ENCODE assay signal across 11 cellular contexts in the genomic region with DNA sequence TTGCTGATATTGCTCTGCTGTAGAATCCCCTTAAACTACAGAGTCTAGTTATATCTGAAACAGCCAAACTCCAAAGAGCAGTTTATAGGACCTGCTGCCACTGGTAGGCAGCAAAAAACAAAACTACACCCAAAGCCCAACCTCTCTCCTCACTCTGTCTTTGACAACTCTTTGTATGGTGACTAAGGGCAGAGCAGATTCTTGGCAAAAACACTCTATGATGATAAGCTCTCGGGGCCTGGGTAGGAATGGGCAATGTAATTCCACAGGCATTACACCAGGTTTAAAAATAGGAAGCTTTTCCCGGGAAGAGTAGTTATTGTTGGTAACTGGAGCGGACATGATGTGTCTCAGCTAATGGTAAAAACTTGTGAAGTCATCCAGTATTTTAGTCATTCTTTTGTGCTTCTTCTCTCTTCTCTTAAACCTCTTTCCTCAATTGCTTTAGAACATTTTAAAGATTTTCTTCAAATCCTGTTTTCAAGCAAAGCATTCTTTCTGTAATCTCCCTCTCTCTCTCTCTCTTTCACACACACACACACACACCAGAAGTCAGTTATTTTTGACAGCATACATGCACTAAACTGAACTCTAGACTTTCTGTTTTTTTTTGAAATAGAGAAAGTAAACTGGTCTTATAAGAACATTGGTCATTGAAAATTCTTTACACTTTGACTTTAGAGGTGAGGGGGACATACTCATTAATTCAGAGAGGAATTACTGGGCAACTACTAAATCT.
DNase-seq lines count a peak whose midpoint lies in the region; ATAC-seq and TF ChIP-seq lines count a peak whose summit lies in the region.
"Had no signal": no experiment of that assay in that cellular context is flagged by ENCODE, and none has a peak within 500 bp of the region (broad histone marks: within the 10 kb centered on the region; RNA-seq: fewer than 3 reads in every experiment).

No MANE protein-coding gene starts in this region.

- ATAC-seq in GM21390 (IDR thresholded peaks at IDR 0.05; ENCODE audit: unreplicated experiment), result no peak
- ATAC-seq: GM12878 had no signal

- intact Hi-C loops in dorsolateral prefrontal cortex (cut with DNase I), result no loop called here

- peak overlapping the region in 8 of 59 donors; percentile 6 to 64 (median 54) for H3K27ac ChIP-seq in dorsolateral prefrontal cortex
- H3K27ac ChIP-seq: ovary had no signal

- DNase-seq in A172 (ENCODE audit: low spot score) (peak; percentile 79), NCI-H446 (lab: John Stamatoyannopoulos, UW) (peak; percentile 44 to 81), fibroblast of gingiva (ENCODE audit: low read depth) (peak; percentile 20), myocyte (ENCODE audit: low read depth) (peak; percentile 65), SHP77 treated with DMSO at 0.1 percent for 48 hours (lab: John Stamatoyannopoulos, UW) (no peak), dorsolateral prefrontal cortex (no peak)
- no peak for DNase-seq in activated naive CD4-positive, alpha-beta T cell (lab: John Stamatoyannopoulos, UW)
- DNase-seq: ovary had no signal

- peaks cover 0 to 3% (median 0%) of the 10 kb centered on the region in 45 donors for H3K27me3 ChIP-seq in dorsolateral prefrontal cortex
- H3K27me3 ChIP-seq: ovary had no signal

- TF ChIP-seq CTCF in dorsolateral prefrontal cortex (IDR thresholded peaks at IDR 0.05 in 54 of 56, conservative IDR thresholded peaks at IDR 0.05 in 2 of 56; ENCODE audit: low read depth in 1 of 56, partially characterized antibody in 56 of 56), result no peak

- no peak overlapping the region for H3K4me3 ChIP-seq in dorsolateral prefrontal cortex
- H3K4me3 ChIP-seq: GM12878, HAP-1, ovary had no signal

Comparison
In these comparisons a context has a peak if more than half of its experiments do, and no peak if none do; other contexts are left out.
1. DNase-seq: peak in A172 (single experiment), NCI-H446 (2 of 2), fibroblast of gingiva (single experiment) and myocyte (single experiment); none in SHP77 treated with DMSO at 0.1 percent for 48 hours (single experiment), activated naive CD4-positive, alpha-beta T cell (0 of 4) and dorsolateral prefrontal cortex (0 of 10).